ENCODE assay signal across 11 cellular contexts in the genomic region with DNA sequence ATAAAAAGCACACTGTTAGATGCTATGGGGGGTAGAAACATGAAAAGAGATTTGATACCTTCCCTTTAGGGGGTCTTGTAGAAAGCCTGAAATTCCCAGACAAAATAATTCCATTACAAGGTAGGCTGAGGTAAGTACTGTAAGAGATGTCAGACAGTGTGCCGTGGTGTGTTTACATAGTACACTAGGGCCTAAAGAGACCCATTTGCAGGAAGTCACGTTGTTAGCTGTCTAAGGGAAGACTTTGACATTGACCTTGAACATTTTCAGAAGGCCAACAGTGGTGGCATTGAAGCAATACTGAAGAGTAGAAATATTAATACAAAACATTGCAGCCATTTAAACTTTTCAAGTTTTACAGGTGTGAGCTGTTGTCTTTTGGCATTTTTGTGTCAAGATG.
"Had no signal": no experiment of that assay in that cellular context is flagged by ENCODE, and none has a peak within 500 bp of the region (broad histone marks: within the 10 kb centered on the region; RNA-seq: fewer than 3 reads in every experiment).

No MANE protein-coding gene starts in this region.

- DNase-seq: GM23248, GOT3, H7, H9, HCEC 1CT, HFFc6 had no signal

- H2AFZ ChIP-seq: GM23248, GM23338 had no signal

- FAIRE-seq: H1, H54 had no signal

- H3K4me2 ChIP-seq: GM23338 had no signal

- H3K9ac ChIP-seq: GM23248 had no signal

- H3K9me3 ChIP-seq: HAP-1 had no signal

- H3K4me3 ChIP-seq: GM23248, GM23338, HAP-1 had no signal

- H3K4me1 ChIP-seq: HAP-1 had no signal

- H3K27ac ChIP-seq: GM23248 had no signal

- ATAC-seq: GM23338, HCT116 had no signal
